Comparison of ENCODE assay signal across 14 cellular contexts in the genomic region with DNA sequence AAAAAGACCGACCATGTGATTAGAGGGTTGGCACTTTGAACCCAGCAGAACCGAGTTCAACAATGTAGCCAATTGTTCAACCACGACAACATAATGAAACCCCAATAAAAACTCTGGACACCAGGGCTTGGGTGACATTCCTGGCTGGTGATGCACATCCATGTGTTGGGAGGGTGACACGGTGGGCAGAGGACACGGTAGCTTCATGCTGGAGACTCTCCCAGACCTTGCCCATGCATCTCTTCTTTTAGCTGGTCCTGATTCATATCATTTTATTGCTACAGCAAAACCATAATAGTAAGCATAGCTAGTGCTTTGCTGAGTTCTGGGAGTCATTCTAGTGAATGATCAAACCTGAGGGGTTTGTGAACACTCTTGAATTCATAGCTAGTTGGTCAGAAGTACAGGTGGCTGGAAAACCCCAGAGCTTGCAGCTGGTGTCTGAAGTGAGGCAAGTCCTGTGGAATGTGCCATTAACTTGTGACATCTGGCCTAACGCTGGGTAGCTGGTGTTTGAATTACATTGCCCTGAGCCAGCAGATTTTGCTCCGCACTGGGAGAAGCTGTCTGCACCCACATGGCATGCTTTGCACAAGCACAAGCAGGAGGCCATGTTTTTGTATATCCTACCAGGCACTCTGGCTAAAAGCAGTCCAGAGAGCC. TPM values are rescaled to one million over a fixed set of nuclear protein-coding genes. Genes with fewer than 3 reads are reported as not detected.
DNase-seq lines count a peak whose midpoint lies in the region; ATAC-seq and TF ChIP-seq lines count a peak whose summit lies in the region.
"Had no signal": no experiment of that assay in that cellular context is flagged by ENCODE, and none has a peak within 500 bp of the region (broad histone marks: within the 10 kb centered on the region; RNA-seq: fewer than 3 reads in every experiment).

No MANE protein-coding gene starts in this region.

- H3K27ac ChIP-seq in Panc1 (ENCODE audit: low read length) (peak overlapping the region; percentile 20; the same call in 1 of the 2 replicates), spleen (no peak overlapping the region)

- intact Hi-C loops in Panc1 (cut with micrococcal nuclease; ENCODE audit: unreplicated experiment), result no loop called here
- intact Hi-C loops in spleen (cut with DNase I; ENCODE audit: low total_unique reads), result no loop called here

- TF ChIP-seq POLR2A in spleen (IDR thresholded peaks at IDR 0.05), result no peak

- no peaks in the 10 kb centered on the region for H3K27me3 ChIP-seq in Panc1 (ENCODE audit: control insufficient read depth, insufficient read depth, low read length)
- H3K27me3 ChIP-seq in spleen (replicated peaks in 1 of 7), result no peaks in the 10 kb centered on the region

- POLR2A ChIA-PET in Panc1 (lab: Charles Lee), result no interaction called here

- BruUV-seq in Panc1 (replicated peaks; lab: Mats Ljungman, UMichigan), result no TSS peak

- WGBS in spleen, 5 donors, result 88 to 97% (median 94%) methylated on average over 7 of the region's 7 CpGs

- H3K4me3 ChIP-seq in Panc1 (ENCODE audit: low read depth in 2 of 2, low read length in 2 of 2), result no peak overlapping the region
- no peak overlapping the region for H3K4me3 ChIP-seq in spleen

- H3K4me1 ChIP-seq in Panc1 (ENCODE audit: control insufficient read depth, insufficient read depth, low read length), result peaks cover 3% of the 10 kb centered on the region; the same call in 1 of the 2 replicates
- H3K4me1 ChIP-seq in spleen, result no peaks in the 10 kb centered on the region

- CTCF ChIA-PET in Panc1 (lab: Charles Lee), result no interaction called here

- in situ Hi-C loops in Panc1 (cut with HindIII; ENCODE audit: low pct_unique_long_range_greater_than_20kb, low sequenced_read_pairs), result no loop called here

- TF ChIP-seq CTCF in Panc1 (IDR thresholded peaks at IDR 0.05), result no peak
- TF ChIP-seq CTCF in spleen (IDR thresholded peaks at IDR 0.05 in 8 of 11, conservative IDR thresholded peaks at IDR 0.05 in 3 of 11), result no peak
- no peak for TF ChIP-seq CTCF in omental fat pad (IDR thresholded peaks at IDR 0.05)

- DNase-seq in Panc1 (ENCODE audit: low read depth, low spot score), result no peak
- peak; percentile 92 for DNase-seq in glomerular visceral epithelial cell (ENCODE audit: extremely low spot score)
- DNase-seq in spleen, result peak; percentile 24
- DNase-seq in T1000 (lab: John Stamatoyannopoulos, UW), result no peak
- DNase-seq in iPS-NIHi11 (ENCODE audit: low spot score), result no peak
- DNase-seq in omental fat pad (ENCODE audit: low spot score), result no peak
- DNase-seq: activated B cell treated with CpG ODN at 0.5 μM for 24 hours; activated T-cell treated with anti-CD3 and anti-CD28 coated beads, Interleukin-2, amount 50 U/mL, for 72 hours; H9; nephron progenitor cell; SHP77 treated with DMSO at 0.1 percent for 48 hours; stimulated activated naive B cell treated with anti-CD40 and anti-IgM and Interleukin-4, amounts not matched to agents 10 μg/mL and 1 μg/mL and 100 μg/mL, for 72 hours had no signal

- peak; percentile 75 for ATAC-seq in GM19025 (IDR thresholded peaks at IDR 0.05; ENCODE audit: low read depth, unreplicated experiment)
- ATAC-seq in Panc1, result peak; percentile 74
- no peak for ATAC-seq in GM19351 (IDR thresholded peaks at IDR 0.05; ENCODE audit: unreplicated experiment)
- no peak for ATAC-seq in omental fat pad (ENCODE audit: low FRiP score)
- ATAC-seq: activated T-cell treated with anti-CD3 and anti-CD28 coated beads, Interleukin-2, amount 50 U/mL, for 72 hours had no signal

- H3K9me3 ChIP-seq in Panc1 (ENCODE audit: control insufficient read depth, insufficient read depth, low read depth, low read length) (no peaks in the 10 kb centered on the region), spleen (peaks cover 0 to 17% (median 11%) of the 10 kb centered on the region in 8 donors)

- H3K36me3 ChIP-seq in Panc1 (ENCODE audit: control insufficient read depth, insufficient read depth, low read length) (peaks cover 24% of the 10 kb centered on the region), spleen (peaks cover 0 to 93% (median 71%) of the 10 kb centered on the region in 6 donors)

RNA-seq across cellular contexts. Expression of a gene that starts 14.0 kb away (rescaled TPM):
- total RNA-seq in Panc1 (2021; ENCODE audit: unreplicated experiment) (52.3 TPM), spleen (10 to 100 TPM; 20.6 to 26.7 (median 22.3) TPM), omental fat pad (10 to 100 TPM; 19.3 to 42.0 (median 24.0) TPM)
- polyA plus RNA-seq in Panc1 (2012; ENCODE audit: insufficient read length), result 50.2 TPM
- polyA plus RNA-seq in spleen, result 10 to 100 TPM; 14.5 to 15.5 (median 15.4) TPM

RNA-seq across cellular contexts. Expression of a gene that starts 14.2 kb away (rescaled TPM):
- total RNA-seq in Panc1 (2021; ENCODE audit: unreplicated experiment) (41.6 TPM), spleen (10 to 100 TPM; 15.3 to 32.3 (median 21.0) TPM), omental fat pad (10 to 100 TPM; 12.1 to 16.1 (median 13.3) TPM)
- polyA plus RNA-seq in Panc1 (2012; ENCODE audit: insufficient read length), result 29.4 TPM
- polyA plus RNA-seq in spleen, result 10 to 100 TPM in 1 of 3 donors, 1 to 10 TPM in 2; 5.5 to 11.1 (median 6.5) TPM

Comparison
In these comparisons a context has a peak if more than half of its experiments do, and no peak if none do; other contexts are left out.
1. ATAC-seq: peak in GM19025 (single experiment) and Panc1 (single experiment); none in GM19351 (single experiment) and omental fat pad (single experiment).
2. DNase-seq: peak in glomerular visceral epithelial cell (single experiment) and spleen (single experiment); none in Panc1 (single experiment), T1000 (single experiment), iPS-NIHi11 (single experiment) and omental fat pad (single experiment).